In genomic region chr2:201118121-201118956, GRCh38 we compare ENCODE assay signal across 8 cellular contexts. TPM values are rescaled to one million over a fixed set of nuclear protein-coding genes. Genes with fewer than 3 reads are reported as not detected.
A peak's percentile ranks its signal among the peaks of the same experiment; 100 is the strongest.
DNase-seq lines count a peak whose midpoint lies in the region; ATAC-seq, FAIRE-seq and TF ChIP-seq lines count a peak whose summit lies in the region.

No MANE protein-coding gene starts in this region.

- peak in 1 of 2 experiments; percentile 19; a peak in 1 of 5 replicates for TF ChIP-seq EP300 in A549 (IDR thresholded peaks at IDR 0.05)

- CTCF ChIA-PET in A549 (lab: Yijun Ruan, JAX), result interaction anchor here (0.6 to 5.1 kb wide), 23 partner anchors 11 to 177 kb away, joined by 3 to 108 read pairs (median 6); partner anchors contain the start of gene ORC2
- CTCF ChIA-PET in activated CD4-positive, alpha-beta T cell treated with anti-CD3 and anti-CD28 coated beads for 36 hours (lab: Charles Lee), result interaction anchor here (0.6 to 4.0 kb wide), 20 partner anchors 17 to 333 kb away, joined by 3 to 31 read pairs (median 5); partner anchors contain the start of genes CASP10, NIF3L1, ORC2 and STRADB

- H3K4me1 Mint-ChIP-seq in activated CD4-positive, alpha-beta T cell treated with anti-CD3 and anti-CD28 coated beads for 36 hours, result peaks cover 42% of the 10 kb centered on the region

- POLR2A ChIA-PET in A549 (lab: Yijun Ruan, JAX), result interaction anchor here (0.9 to 3.6 kb wide), 8 partner anchors 8 to 229 kb away, joined by 3 to 39 read pairs (median 4); partner anchors contain the start of genes CASP10, NIF3L1 and PPIL3
- POLR2A ChIA-PET in activated CD4-positive, alpha-beta T cell treated with anti-CD3 and anti-CD28 coated beads for 36 hours (lab: Charles Lee), result interaction anchor here (0.6 to 2.5 kb wide), 8 partner anchors 16 to 405 kb away, joined by 3 to 14 read pairs (median 4); partner anchors contain the start of genes CASP10 and CLK1

- intact Hi-C loops in activated CD4-positive, alpha-beta T cell treated with anti-CD3 and anti-CD28 coated beads for 36 hours (cut with DNase I, micrococcal nuclease), result loop anchor here (1.0 to 5.0 kb wide), 5 partner anchors 9 to 229 kb away; partner anchors contain the start of genes NIF3L1 (in 2 of the 2), PPIL3 (in 2 of the 2) and CASP10 (in 1 of the 2)

- peaks cover 56% of the 10 kb centered on the region for H3K4me1 ChIP-seq in A549

- no peaks in the 10 kb centered on the region for H3K9me3 ChIP-seq in A549

- DNase-seq in A549 (ENCODE audit: low read depth in 1 of 2, low spot score in 1 of 2) (peak; percentile 66 to 91), NCI-H2171 (lab: John Stamatoyannopoulos, UW) (peak; percentile 74), left lobe of liver (ENCODE audit: low spot score) (peak; percentile 87)
- DNase-seq in activated CD4-positive, alpha-beta T cell treated with anti-CD3 and anti-CD28 coated beads for 36 hours, result peak; percentile 94
- DNase-seq in stimulated activated CD4-positive, alpha-beta T cell treated with anti-CD3 and anti-CD28 coated beads, Interleukin-4, amount 100 ng/mL, for 4 hours, result peak; percentile 84 to 86

- WGBS in A549 (ENCODE audit: missing lambda C conversion rate), result 3% methylated on average over 39 of the region's 48 CpGs

- no peaks in the 10 kb centered on the region for H3K27me3 Mint-ChIP-seq in activated CD4-positive, alpha-beta T cell treated with anti-CD3 and anti-CD28 coated beads for 36 hours

- peak overlapping the region; percentile 99 for H3K4me2 ChIP-seq in A549

- H3K9me3 Mint-ChIP-seq in activated CD4-positive, alpha-beta T cell treated with anti-CD3 and anti-CD28 coated beads for 36 hours (ENCODE audit: low read depth), result no peaks in the 10 kb centered on the region

- H3K27ac ChIP-seq in A549, result peak overlapping the region; percentile 90 to 99
- peak overlapping the region; percentile 94 for H3K27ac ChIP-seq in cingulate gyrus (ENCODE audit: low read depth, low read length)

- TF ChIP-seq RAD21 in A549 (conservative IDR thresholded peaks at IDR 0.05 in 1 of 2, IDR thresholded peaks at IDR 0.05 in 1 of 2), result peak; percentile 61 to 77

- TF ChIP-seq CTCF in A549 (IDR thresholded peaks at IDR 0.05), result peak; percentile 62

- peak overlapping the region; percentile 100 for H3K27ac Mint-ChIP-seq in activated CD4-positive, alpha-beta T cell treated with anti-CD3 and anti-CD28 coated beads for 36 hours

- ATAC-seq in A549, result peak; percentile 67 to 69
- ATAC-seq in GM18502 (IDR thresholded peaks at IDR 0.05; ENCODE audit: poor library complexity, unreplicated experiment), result peak; percentile 48
- ATAC-seq in HG02943 (IDR thresholded peaks at IDR 0.05; ENCODE audit: low read depth, unreplicated experiment), result peak; percentile 46
- peak; percentile 37 for ATAC-seq in activated CD4-positive, alpha-beta T cell treated with anti-CD3 and anti-CD28 coated beads for 36 hours
- peak; percentile 57 for ATAC-seq in left lobe of liver

- FAIRE-seq in A549 (lab: Jason Lieb, UNC), result no peak

- peak overlapping the region; percentile 69 for H3K4me3 ChIP-seq in A549

- TF ChIP-seq POLR2A in A549 (IDR thresholded peaks at IDR 0.05; ENCODE audit: low read length), result peak; percentile 33; the same call in 1 of the 2 replicates

- peaks cover 44% of the 10 kb centered on the region for H3K36me3 Mint-ChIP-seq in activated CD4-positive, alpha-beta T cell treated with anti-CD3 and anti-CD28 coated beads for 36 hours (ENCODE audit: low read depth)

- H3K4me3 Mint-ChIP-seq in activated CD4-positive, alpha-beta T cell treated with anti-CD3 and anti-CD28 coated beads for 36 hours, result peak overlapping the region; percentile 98

TF ChIP-seq in A549, 52 proteins besides CTCF, POLR2A, EP300 and RAD21 (continues in another document):
- TF ChIP-seq CBX8 (IDR thresholded peaks at IDR 0.05) (no peak), HOXA7 (CRISPR knock-in tag; IDR thresholded peaks at IDR 0.05) (no peak), MAZ (IDR thresholded peaks at IDR 0.05; ENCODE audit: borderline replicate concordance, low read depth, low read length) (no peak), RCOR1 (IDR thresholded peaks at IDR 0.05; ENCODE audit: low read depth, low read length) (no peak), E2F6 (IDR thresholded peaks at IDR 0.05; ENCODE audit: borderline replicate concordance, low read depth) (peak; percentile 85), ZNF302 (CRISPR knock-in tag; IDR thresholded peaks at IDR 0.05) (no peak), SMC3 (IDR thresholded peaks at IDR 0.05) (peak; percentile 75), HDAC2 (IDR thresholded peaks at IDR 0.05) (no peak), KDM5A (IDR thresholded peaks at IDR 0.05) (no peak), FOSL2 (IDR thresholded peaks at IDR 0.05) (no peak), FOSL2 (CRISPR knock-in tag; IDR thresholded peaks at IDR 0.05) (no peak), ESRRA (IDR thresholded peaks at IDR 0.05; ENCODE audit: borderline replicate concordance, low read length) (no peak), HMGXB4 (CRISPR knock-in tag; IDR thresholded peaks at IDR 0.05; ENCODE audit: borderline replicate concordance) (no peak), NR3C1 (IDR thresholded peaks at IDR 0.05) (no peak), POLR2AphosphoS2 (conservative IDR thresholded peaks at IDR 0.05; ENCODE audit: low read length) (no peak), RNF2 (IDR thresholded peaks at IDR 0.05; ENCODE audit: borderline replicate concordance, low read depth) (no peak), JUNB (IDR thresholded peaks at IDR 0.05) (no peak), CBX2 (IDR thresholded peaks at IDR 0.05; ENCODE audit: borderline replicate concordance, low read depth) (no peak)

RNA-seq across cellular contexts. Expression of gene CFLAR, which starts 2.4 kb away (rescaled TPM):
- 64.0 and 89.4 TPM in 2 replicates for polyA plus RNA-seq in A549 (2011; rRNA removed)
- 41.6 and 47.7 TPM in 2 replicates for polyA plus RNA-seq in A549 (2012; cell fraction: cytosol; rRNA removed)
- polyA plus RNA-seq in A549 (2012; cell fraction: nucleus; rRNA removed), result 44.8 and 63.7 TPM in 2 replicates
- polyA plus RNA-seq in A549 (2017; fragmentation: RNase III; extraction: RNeasy Plus Mini Kit Qiagen cat#74134 plus additional on column Dnase treatment), result 56.5 to 64.0 TPM (median 56.5 TPM) in 3 replicates
- 65.7 and 70.3 TPM in 2 replicates for polyA minus RNA-seq in A549 (2011; rRNA and poly(A)+ RNA removed)
- 100 to 1,000 TPM; 255 to 270 TPM for total RNA-seq in activated CD4-positive, alpha-beta T cell treated with anti-CD3 and anti-CD28 coated beads for 36 hours
- 73.7 TPM for total RNA-seq in left lobe of liver

RNA-seq across cellular contexts. Expression of gene NDUFB3, which starts 46.5 kb away (rescaled TPM):
- polyA plus RNA-seq in A549 (2011; rRNA removed), result 103 and 162 TPM in 2 replicates
- polyA plus RNA-seq in A549 (2012; cell fraction: cytosol; rRNA removed), result 61.3 and 86.3 TPM in 2 replicates
- polyA plus RNA-seq in A549 (2012; cell fraction: nucleus; rRNA removed), result 12.8 and 25.2 TPM in 2 replicates
- polyA plus RNA-seq in A549 (2017; fragmentation: RNase III; extraction: RNeasy Plus Mini Kit Qiagen cat#74134 plus additional on column Dnase treatment), result 220 to 232 TPM (median 223 TPM) in 3 replicates
- 4.8 and 7.6 TPM in 2 replicates for polyA minus RNA-seq in A549 (2011; rRNA and poly(A)+ RNA removed)
- total RNA-seq in activated CD4-positive, alpha-beta T cell treated with anti-CD3 and anti-CD28 coated beads for 36 hours, result 100 to 1,000 TPM; 126 to 150 TPM
- 51.8 TPM for total RNA-seq in left lobe of liver

RNA-seq across cellular contexts. Expression of gene HYCC2, which starts 46.9 kb away (rescaled TPM):
- polyA plus RNA-seq in A549 (2011; rRNA removed) (5.8 and 7.3 TPM in 2 replicates), A549 (2017; fragmentation: RNase III; extraction: RNeasy Plus Mini Kit Qiagen cat#74134 plus additional on column Dnase treatment) (2.4 to 3.0 TPM (median 2.9 TPM) in 3 replicates)
- polyA plus RNA-seq in A549 (2012; cell fraction: cytosol; rRNA removed), result 1.0 TPM in 2 replicates
- 0.94 and 1.5 TPM in 2 replicates for polyA plus RNA-seq in A549 (2012; cell fraction: nucleus; rRNA removed)
- polyA minus RNA-seq in A549 (2011; rRNA and poly(A)+ RNA removed), result 6.4 and 8.1 TPM in 2 replicates
- total RNA-seq in activated CD4-positive, alpha-beta T cell treated with anti-CD3 and anti-CD28 coated beads for 36 hours, result 10 to 100 TPM; 15.8 to 16.0 TPM
- total RNA-seq in left lobe of liver, result 12.1 TPM

Comparison
In these comparisons a context has a peak if more than half of its experiments do, and no peak if none do; other contexts are left out.
1. Peak in every context shown above with its lines: DNase-seq, ATAC-seq, H3K4me3 ChIP-seq and H3K27ac ChIP-seq.